Comparison of ENCODE assay signal across 9 cellular contexts in the genomic region with DNA sequence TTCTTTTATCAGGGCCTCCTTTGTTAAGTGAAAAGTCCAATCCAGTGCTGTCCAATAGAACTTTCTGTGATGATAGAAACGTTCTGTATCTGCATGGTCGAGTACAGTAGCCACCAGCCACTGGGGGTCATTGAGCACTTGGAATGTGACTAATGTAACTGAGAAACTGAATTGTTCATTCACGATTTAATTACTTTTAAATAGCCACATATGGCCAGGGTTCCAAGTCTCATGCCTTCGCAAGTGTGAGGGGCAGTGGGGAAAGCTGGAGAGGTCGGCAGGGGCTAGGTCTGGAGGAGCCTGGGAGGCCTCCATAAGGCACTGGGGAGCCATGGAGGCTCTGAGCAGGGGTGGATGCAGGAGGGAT. TPM values are rescaled to one million over a fixed set of nuclear protein-coding genes. Genes with fewer than 3 reads are reported as not detected.
A peak's percentile ranks its signal among the peaks of the same experiment; 100 is the strongest.
DNase-seq lines count a peak whose midpoint lies in the region; ATAC-seq and TF ChIP-seq lines count a peak whose summit lies in the region.
"Had no signal": no experiment of that assay in that cellular context is flagged by ENCODE, and none has a peak within 500 bp of the region (broad histone marks: within the 10 kb centered on the region; RNA-seq: fewer than 3 reads in every experiment).

No MANE protein-coding gene starts in this region.

- POLR2A ChIA-PET in activated CD4-positive, alpha-beta memory T cell treated with anti-CD3 and anti-CD28 coated beads, Interleukin-2, amount 10 ng/mL, durations not matched to agents 7 days and 5 days (lab: Charles Lee), result interaction anchor here (0.7 to 7.4 kb wide), 10 partner anchors 10 to 214 kb away, joined by 3 to 143 read pairs (median 4); a partner anchor contains a TSS

- H3K4me3 ChIP-seq in lower leg skin (ENCODE audit: low read depth, poor library complexity, severe bottlenecking), result no peak overlapping the region

- H3K9me3 Mint-ChIP-seq in IgD-negative memory B cell, result no peaks in the 10 kb centered on the region
- H3K9me3 Mint-ChIP-seq in activated CD4-positive, alpha-beta memory T cell treated with anti-CD3 and anti-CD28 coated beads, Interleukin-2, amount 10 ng/mL, durations not matched to agents 7 days and 5 days, result no peaks in the 10 kb centered on the region
- H3K9me3 Mint-ChIP-seq in stimulated activated naive CD8-positive, alpha-beta T cell treated with anti-CD3 and anti-CD28 coated beads, Interleukin-15, amount 100 ng/mL, for 72 hours, result no peaks in the 10 kb centered on the region

- H3K4me3 Mint-ChIP-seq in IgD-negative memory B cell, result peak overlapping the region in 2 of 4 donors; percentile 8 to 60
- H3K4me3 Mint-ChIP-seq in activated CD4-positive, alpha-beta memory T cell treated with anti-CD3 and anti-CD28 coated beads, Interleukin-2, amount 10 ng/mL, durations not matched to agents 7 days and 5 days, result peak overlapping the region; percentile 71
- peak overlapping the region; percentile 79 to 92 for H3K4me3 Mint-ChIP-seq in stimulated activated naive CD8-positive, alpha-beta T cell treated with anti-CD3 and anti-CD28 coated beads, Interleukin-15, amount 100 ng/mL, for 72 hours

- no peaks in the 10 kb centered on the region for H3K36me3 Mint-ChIP-seq in IgD-negative memory B cell
- H3K36me3 Mint-ChIP-seq in activated CD4-positive, alpha-beta memory T cell treated with anti-CD3 and anti-CD28 coated beads, Interleukin-2, amount 10 ng/mL, durations not matched to agents 7 days and 5 days (ENCODE audit: low read depth), result no peaks in the 10 kb centered on the region

- no peak for DNase-seq in activated CD4-positive, alpha-beta memory T cell treated with anti-CD3 and anti-CD28 coated beads, Interleukin-2, amount 10 ng/mL, durations not matched to agents 7 days and 5 days
- no peak for DNase-seq in stimulated activated naive CD8-positive, alpha-beta T cell treated with anti-CD3 and anti-CD28 coated beads, Interleukin-15, amount 100 ng/mL, for 72 hours
- no peak for DNase-seq in G401 (ENCODE audit: low spot score)
- DNase-seq in lower leg skin (ENCODE audit: low spot score in 2 of 2), result no peak

- WGBS in lower leg skin, 2 donors, result 84 to 85% methylated on average over 5 of the region's 5 CpGs

- peak overlapping the region in 2 of 3 donors; percentile 45 to 83 for H3K27ac Mint-ChIP-seq in IgD-negative memory B cell
- H3K27ac Mint-ChIP-seq in activated CD4-positive, alpha-beta memory T cell treated with anti-CD3 and anti-CD28 coated beads, Interleukin-2, amount 10 ng/mL, durations not matched to agents 7 days and 5 days, result peak overlapping the region; percentile 89
- H3K27ac Mint-ChIP-seq in stimulated activated naive CD8-positive, alpha-beta T cell treated with anti-CD3 and anti-CD28 coated beads, Interleukin-15, amount 100 ng/mL, for 72 hours, result peak overlapping the region; percentile 61 to 67

- in situ Hi-C loops in G401 (cut with HindIII; ENCODE audit: low sequenced_read_pairs), result no loop called here

- CTCF ChIA-PET in activated CD4-positive, alpha-beta memory T cell treated with anti-CD3 and anti-CD28 coated beads, Interleukin-2, amount 10 ng/mL, durations not matched to agents 7 days and 5 days (lab: Charles Lee), result interaction anchor here (1.5 to 2.7 kb wide), 4 partner anchors 19 to 113 kb away, joined by 4 to 18 read pairs (median 8); a partner anchor contains a TSS

- TF ChIP-seq POLR2A in lower leg skin (IDR thresholded peaks at IDR 0.05), result no peak

- no peaks in the 10 kb centered on the region for H3K27me3 ChIP-seq in layer of hippocampus (ENCODE audit: control insufficient read depth, insufficient read depth, low read length)

- ATAC-seq in stimulated activated naive CD8-positive, alpha-beta T cell treated with anti-CD3 and anti-CD28 coated beads, Interleukin-15, amount 100 ng/mL, for 72 hours, result no peak
- no peak for ATAC-seq in GM21381 (IDR thresholded peaks at IDR 0.05; ENCODE audit: unreplicated experiment)

- no peaks in the 10 kb centered on the region for H3K27me3 Mint-ChIP-seq in IgD-negative memory B cell
- H3K27me3 Mint-ChIP-seq in activated CD4-positive, alpha-beta memory T cell treated with anti-CD3 and anti-CD28 coated beads, Interleukin-2, amount 10 ng/mL, durations not matched to agents 7 days and 5 days, result no peaks in the 10 kb centered on the region
- no peaks in the 10 kb centered on the region for H3K27me3 Mint-ChIP-seq in stimulated activated naive CD8-positive, alpha-beta T cell treated with anti-CD3 and anti-CD28 coated beads, Interleukin-15, amount 100 ng/mL, for 72 hours

- intact Hi-C loops in lower leg skin (cut with DNase I; ENCODE audit: low total_unique reads), result no loop called here

- H3K27ac ChIP-seq in layer of hippocampus (ENCODE audit: low read depth, low read length), result peak overlapping the region; percentile 100

- TF ChIP-seq CTCF in lower leg skin (IDR thresholded peaks at IDR 0.05), result no peak

- H3K4me1 Mint-ChIP-seq in IgD-negative memory B cell, result peaks cover 4 to 12% (median 5%) of the 10 kb centered on the region in 3 donors
- H3K4me1 Mint-ChIP-seq in activated CD4-positive, alpha-beta memory T cell treated with anti-CD3 and anti-CD28 coated beads, Interleukin-2, amount 10 ng/mL, durations not matched to agents 7 days and 5 days, result peaks cover 40% of the 10 kb centered on the region
- peaks cover 49% of the 10 kb centered on the region for H3K4me1 Mint-ChIP-seq in stimulated activated naive CD8-positive, alpha-beta T cell treated with anti-CD3 and anti-CD28 coated beads, Interleukin-15, amount 100 ng/mL, for 72 hours

RNA-seq across cellular contexts. Expression of a gene that starts 20.6 kb away (rescaled TPM):
- polyA plus RNA-seq in IgD-negative memory B cell, result not detected
- total RNA-seq in activated CD4-positive, alpha-beta memory T cell treated with anti-CD3 and anti-CD28 coated beads, Interleukin-2, amount 10 ng/mL, durations not matched to agents 7 days and 5 days, result 1 to 10 TPM in 1 of 2 experiments, under 1 TPM in 1; 0.43 to 1.5 TPM
- not detected in 2 replicates for total RNA-seq in G401 (2014; rRNA removed; shearing (Covaris generic))
- total RNA-seq in lower leg skin, result not detected
- total RNA-seq: smooth muscle cell had no signal
- polyA plus RNA-seq: endothelial cell of umbilical vein, smooth muscle cell had no signal

RNA-seq across cellular contexts. Expression of a gene that starts 28.9 kb away (rescaled TPM):
- 542 TPM for polyA plus RNA-seq in IgD-negative memory B cell
- total RNA-seq in activated CD4-positive, alpha-beta memory T cell treated with anti-CD3 and anti-CD28 coated beads, Interleukin-2, amount 10 ng/mL, durations not matched to agents 7 days and 5 days, result 100 to 1,000 TPM; 167 to 177 TPM
- 1.0 and 5.3 TPM in 2 replicates for total RNA-seq in G401 (2014; rRNA removed; shearing (Covaris generic))
- total RNA-seq in lower leg skin, result 100 to 1,000 TPM; 177 to 272 (median 232) TPM

Comparison
In these comparisons a context has a peak if more than half of its experiments do, and no peak if none do; other contexts are left out.
1. RNA of a gene that starts 28.9 kb away (total RNA-seq): 177 to 272 TPM in lower leg skin and 167 to 177 TPM in activated CD4-positive, alpha-beta memory T cell treated with anti-CD3 and anti-CD28 coated beads, Interleukin-2, amount 10 ng/mL, durations not matched to agents 7 days and 5 days; 1.0 to 5.3 TPM in G401; every median in the first group is over 10 times any median in the second.
2. Peak in every context shown above with its lines, with median percentiles within 50 percentile points of each other: H3K27ac Mint-ChIP-seq.